ENCODE assay signal across 24 cellular contexts in the genomic region with DNA sequence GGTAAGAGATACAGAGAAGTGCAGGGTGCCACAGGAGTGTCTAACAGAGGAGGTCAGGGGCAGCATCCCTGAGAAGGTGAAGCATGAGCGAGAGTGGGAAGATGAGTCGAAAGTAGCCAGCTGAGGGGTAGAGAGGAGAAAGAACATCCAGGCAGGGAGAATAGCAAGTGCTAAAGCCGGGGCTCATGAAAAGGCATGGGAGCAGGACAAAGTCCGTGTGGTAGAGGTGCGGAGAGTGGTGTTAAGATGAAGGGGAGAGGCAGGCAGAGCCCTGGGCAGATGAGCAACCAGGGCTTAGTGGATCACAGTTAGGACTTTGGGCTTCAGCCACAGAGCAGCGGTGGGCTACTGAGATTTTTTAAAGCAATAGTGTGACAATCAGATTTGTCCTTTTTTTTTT.
"Had no signal": no experiment of that assay in that cellular context is flagged by ENCODE, and none has a peak within 500 bp of the region (broad histone marks: within the 10 kb centered on the region; RNA-seq: fewer than 3 reads in every experiment).

No MANE protein-coding gene starts in this region.

- ATAC-seq: esophagus mucosa; foreskin keratinocyte; heart right ventricle; left colon; left ventricle myocardium superior; lower lobe of right lung; natural killer cell; pancreas; sciatic nerve; stimulated activated naive B cell treated with anti-CD40 and anti-IgM and Interleukin-4, amounts not matched to agents 10 μg/mL and 1 μg/mL and 100 μg/mL, for 72 hours; stimulated activated naive CD8-positive, alpha-beta T cell treated with anti-CD3 and anti-CD28 coated beads, Interleukin-15, amount 100 ng/mL, for 72 hours had no signal

- H3K36me3 ChIP-seq: neutrophil, transverse colon had no signal

- H3K27me3 Mint-ChIP-seq: dendritic cell treated with granulocyte-macrophage colony-stimulating factor and Interleukin-4, amounts not matched to agents 40 ng/mL and 50 ng/mL, for 4 days; stimulated activated naive B cell treated with anti-CD40 and anti-IgM and Interleukin-4, amounts not matched to agents 10 μg/mL and 1 μg/mL and 100 μg/mL, for 72 hours; stimulated activated naive CD8-positive, alpha-beta T cell treated with anti-CD3 and anti-CD28 coated beads, Interleukin-15, amount 100 ng/mL, for 72 hours had no signal

- H3K4me1 ChIP-seq: pancreas had no signal

- H3K27ac Mint-ChIP-seq: dendritic cell treated with granulocyte-macrophage colony-stimulating factor and Interleukin-4, amounts not matched to agents 40 ng/mL and 50 ng/mL, for 4 days; endodermal cell; natural killer cell; stimulated activated naive B cell treated with anti-CD40 and anti-IgM and Interleukin-4, amounts not matched to agents 10 μg/mL and 1 μg/mL and 100 μg/mL, for 72 hours; stimulated activated naive CD8-positive, alpha-beta T cell treated with anti-CD3 and anti-CD28 coated beads, Interleukin-15, amount 100 ng/mL, for 72 hours had no signal

- H3K36me3 Mint-ChIP-seq: natural killer cell had no signal

- H3K9me3 Mint-ChIP-seq: dendritic cell treated with granulocyte-macrophage colony-stimulating factor and Interleukin-4, amounts not matched to agents 40 ng/mL and 50 ng/mL, for 4 days; endodermal cell; natural killer cell; stimulated activated naive B cell treated with anti-CD40 and anti-IgM and Interleukin-4, amounts not matched to agents 10 μg/mL and 1 μg/mL and 100 μg/mL, for 72 hours; stimulated activated naive CD8-positive, alpha-beta T cell treated with anti-CD3 and anti-CD28 coated beads, Interleukin-15, amount 100 ng/mL, for 72 hours had no signal

- H3K4me1 Mint-ChIP-seq: stimulated activated naive CD8-positive, alpha-beta T cell treated with anti-CD3 and anti-CD28 coated beads, Interleukin-15, amount 100 ng/mL, for 72 hours had no signal

- H3K9me3 ChIP-seq: heart right ventricle, lower lobe of right lung, neutrophil, pancreas, suprapubic skin, transverse colon had no signal

- DNase-seq: central memory CD4-positive, alpha-beta T cell; effector CD8-positive, alpha-beta T cell; endodermal cell; foreskin keratinocyte; glutamatergic neuron; heart right ventricle; hippocampal formation; kidney glomerular epithelial cell; left colon; left ventricle myocardium superior; lower lobe of right lung; natural killer cell; pancreas; stimulated activated CD4-positive, alpha-beta T cell treated with anti-CD3 and anti-CD28 coated beads, Interleukin-2, amount 100 ng/mL, for 24 hours; stimulated activated CD4-positive, alpha-beta T cell treated with anti-CD3 and anti-CD28 coated beads, Interleukin-4, amount 100 ng/mL, for 24 hours; stimulated activated naive B cell treated with anti-CD40 and anti-IgM and Interleukin-4, amounts not matched to agents 10 μg/mL and 1 μg/mL and 100 μg/mL, for 72 hours; stimulated activated naive CD8-positive, alpha-beta T cell treated with anti-CD3 and anti-CD28 coated beads, Interleukin-15, amount 100 ng/mL, for 72 hours; transverse colon had no signal

- H3K4me3 Mint-ChIP-seq: dendritic cell treated with granulocyte-macrophage colony-stimulating factor and Interleukin-4, amounts not matched to agents 40 ng/mL and 50 ng/mL, for 4 days; endodermal cell; natural killer cell; stimulated activated naive B cell treated with anti-CD40 and anti-IgM and Interleukin-4, amounts not matched to agents 10 μg/mL and 1 μg/mL and 100 μg/mL, for 72 hours; stimulated activated naive CD8-positive, alpha-beta T cell treated with anti-CD3 and anti-CD28 coated beads, Interleukin-15, amount 100 ng/mL, for 72 hours had no signal

- H3K27ac ChIP-seq: epithelial cell of prostate, foreskin keratinocyte, heart right ventricle, lower lobe of right lung, neutrophil, pancreas, suprapubic skin, transverse colon had no signal

- H3K27me3 ChIP-seq: foreskin keratinocyte, heart right ventricle, neutrophil, pancreas, suprapubic skin, transverse colon had no signal

- H3K4me3 ChIP-seq: heart right ventricle, lower lobe of right lung, pancreas, suprapubic skin, transverse colon had no signal
